10 cellular contexts compared by ENCODE assay signal in the genomic region with DNA sequence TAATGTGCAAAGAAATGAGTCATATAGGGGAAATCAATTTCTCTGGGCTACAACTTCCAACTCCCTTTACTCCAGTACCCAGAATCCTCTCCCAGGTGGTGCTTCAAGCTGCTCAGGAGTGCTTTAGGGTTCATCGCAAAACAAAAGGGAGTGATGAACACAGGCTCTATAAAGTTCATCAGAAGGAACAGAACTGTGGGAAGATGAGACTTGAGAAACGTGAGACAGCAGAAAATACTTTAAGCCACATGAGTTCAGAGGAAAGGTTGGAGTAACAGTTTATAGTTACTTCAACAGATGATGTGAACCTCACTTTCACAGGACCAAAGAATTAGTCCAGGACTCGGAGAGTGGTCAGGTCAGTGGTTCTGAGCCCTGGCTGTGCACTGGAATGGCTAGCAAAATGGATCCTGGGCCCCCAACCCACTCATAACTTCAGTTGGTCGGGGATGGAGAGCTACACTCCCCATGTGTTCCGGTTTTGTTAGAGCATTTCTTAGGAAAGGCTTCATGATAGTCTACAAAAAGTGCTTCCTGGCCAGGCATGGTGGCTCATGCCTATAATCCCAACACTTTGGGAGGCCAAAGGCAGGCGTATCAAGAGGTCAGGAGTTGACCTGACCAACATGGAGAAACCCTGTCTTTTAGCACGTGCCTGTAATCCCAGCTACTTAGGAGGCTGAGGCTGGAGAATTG.
DNase-seq lines count a peak whose midpoint lies in the region; TF ChIP-seq lines count a peak whose summit lies in the region.
"Had no signal": no experiment of that assay in that cellular context is flagged by ENCODE, and none has a peak within 500 bp of the region (broad histone marks: within the 10 kb centered on the region; RNA-seq: fewer than 3 reads in every experiment).

No MANE protein-coding gene starts in this region.

- DNase-seq in NCI-H82 (lab: John Stamatoyannopoulos, UW) (peak; percentile 46), NCI-H82 treated with DMSO at 0.1 percent for 48 hours (lab: John Stamatoyannopoulos, UW; ENCODE audit: unreplicated experiment) (no peak), HK-2 (ENCODE audit: unreplicated experiment) (peak; percentile 18), nephron progenitor cell (no peak), C1 segment of cervical spinal cord (lab: John Stamatoyannopoulos, UW) (no peak), NCI-H1417 treated with DMSO at 0.1 percent for 48 hours (lab: John Stamatoyannopoulos, UW) (no peak), NCI-H510A treated with DMSO at 0.1 percent for 48 hours (lab: John Stamatoyannopoulos, UW) (no peak)
- DNase-seq in activated CD8-positive, alpha-beta memory T cell treated with anti-CD3 and anti-CD28 coated beads, Interleukin-2, amount 50 U/mL, for 48 hours = peak; percentile 62
- DNase-seq: dorsolateral prefrontal cortex, NCI-H226 had no signal

- peaks cover 34% of the 10 kb centered on the region for H3K4me1 Mint-ChIP-seq in nephron progenitor cell

- peaks cover 86% of the 10 kb centered on the region for H3K36me3 Mint-ChIP-seq in nephron progenitor cell (ENCODE audit: low read depth)

- no peaks in the 10 kb centered on the region for H3K27me3 Mint-ChIP-seq in nephron progenitor cell (ENCODE audit: low read depth, poor library complexity)

- peak overlapping the region; percentile 100 for H3K27ac Mint-ChIP-seq in nephron progenitor cell

- no peak for TF ChIP-seq CTCF in nephron progenitor cell (IDR thresholded peaks at IDR 0.05)

- no peak overlapping the region for H3K4me3 Mint-ChIP-seq in nephron progenitor cell

- H3K9me3 Mint-ChIP-seq in nephron progenitor cell = peaks cover 20% of the 10 kb centered on the region

Comparison
In these comparisons a context has a peak if more than half of its experiments do, and no peak if none do; other contexts are left out.
1. DNase-seq: peak in NCI-H82 (single experiment), HK-2 (single experiment) and activated CD8-positive, alpha-beta memory T cell treated with anti-CD3 and anti-CD28 coated beads, Interleukin-2, amount 50 U/mL, for 48 hours (single experiment); none in NCI-H82 treated with DMSO at 0.1 percent for 48 hours (single experiment), nephron progenitor cell (single experiment), C1 segment of cervical spinal cord (0 of 14), NCI-H1417 treated with DMSO at 0.1 percent for 48 hours (single experiment) and NCI-H510A treated with DMSO at 0.1 percent for 48 hours (single experiment).